Comparison of ENCODE assay signal across 9 cellular contexts in the genomic region with DNA sequence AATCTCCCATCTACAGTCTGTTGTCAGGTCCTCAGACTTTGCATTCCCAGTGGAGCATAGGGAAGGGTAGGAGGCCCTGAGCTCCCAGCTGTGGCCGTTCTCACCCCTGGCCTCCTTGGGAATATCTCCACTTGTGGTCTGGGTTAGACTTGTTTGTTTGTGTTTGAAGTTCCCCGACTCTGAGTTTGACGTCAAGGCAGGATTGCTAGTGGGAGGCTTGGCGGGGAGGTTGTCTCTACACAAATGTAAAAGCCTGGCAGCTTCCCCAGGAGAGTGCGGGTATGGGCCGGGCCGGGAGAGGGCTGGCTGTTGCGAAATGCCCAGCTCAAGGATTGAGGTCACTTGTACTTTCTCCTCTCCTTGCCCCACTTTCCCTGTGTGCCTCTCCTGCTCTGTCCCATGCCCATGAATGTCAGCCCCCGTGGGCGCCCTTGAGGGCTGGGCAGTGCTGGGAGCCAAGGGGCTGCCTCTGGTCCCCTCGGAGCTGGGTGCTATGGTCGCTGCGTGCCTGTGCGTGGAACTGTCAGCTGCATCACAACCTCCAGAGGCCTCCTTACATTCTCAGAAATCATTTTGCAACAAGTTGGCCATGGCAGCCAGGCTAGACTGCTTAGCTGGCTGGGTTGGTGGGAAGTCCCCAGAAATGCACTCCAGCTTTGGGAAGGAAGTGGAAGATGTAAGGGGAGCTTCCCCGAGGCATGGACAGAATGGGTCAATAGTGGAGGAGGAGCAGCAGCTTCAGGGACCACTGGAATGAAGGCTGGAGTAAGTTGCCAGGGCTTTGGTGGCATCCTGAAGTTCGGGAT.
DNase-seq lines count a peak whose midpoint lies in the region; ATAC-seq and TF ChIP-seq lines count a peak whose summit lies in the region.
"Had no signal": no experiment of that assay in that cellular context is flagged by ENCODE, and none has a peak within 500 bp of the region (broad histone marks: within the 10 kb centered on the region; RNA-seq: fewer than 3 reads in every experiment).

No MANE protein-coding gene starts in this region.

- H3K27me3 ChIP-seq in lower lobe of right lung (ENCODE audit: low read depth) (no peaks in the 10 kb centered on the region), transverse colon (no peaks in the 10 kb centered on the region)

- intact Hi-C loops in lower lobe of right lung (cut with DNase I) (no loop called here), transverse colon (cut with DNase I; ENCODE audit: low total_unique reads) (no loop called here)

- WGBS in transverse colon (ENCODE audit: low coverage in 1 of 2), 2 donors: 46% methylated on average over 16 of the region's 16 CpGs; no CpG with 5 or more reads in 1 of the 2 donors

- H3K4me3 Mint-ChIP-seq in T-helper 1 cell treated with Interleukin-12 subunit alpha and Interleukin-12 subunit beta and Interleukin-4 antibody, amounts not matched to agents 30 μg/mL and 1 μg/mL, for 36 hours: peak overlapping the region; percentile 61
- H3K4me3 Mint-ChIP-seq in T-helper 2 cell treated with Interferon-gamma antibody and Interleukin-4, amounts not matched to agents 5 μg/mL and 100 μg/mL, for 36 hours: no peak overlapping the region

- peak; percentile 80 for TF ChIP-seq EP300 in transverse colon (IDR thresholded peaks at IDR 0.05; ENCODE audit: low read depth)

- H3K27ac Mint-ChIP-seq in T-helper 1 cell treated with Interleukin-12 subunit alpha and Interleukin-12 subunit beta and Interleukin-4 antibody, amounts not matched to agents 30 μg/mL and 1 μg/mL, for 36 hours: peak overlapping the region; percentile 64
- H3K27ac Mint-ChIP-seq in T-helper 2 cell treated with Interferon-gamma antibody and Interleukin-4, amounts not matched to agents 5 μg/mL and 100 μg/mL, for 36 hours: no peak overlapping the region

- H3K36me3 ChIP-seq in lower lobe of right lung: no peaks in the 10 kb centered on the region
- H3K36me3 ChIP-seq in transverse colon: no peaks in the 10 kb centered on the region

- no peak for TF ChIP-seq CTCF in lower lobe of right lung (IDR thresholded peaks at IDR 0.05)
- no peak for TF ChIP-seq CTCF in transverse colon (IDR thresholded peaks at IDR 0.05)

- H3K27ac ChIP-seq in lower lobe of right lung: peak overlapping the region; percentile 84
- H3K27ac ChIP-seq in transverse colon: peak overlapping the region; percentile 64 to 85 (median 73)

- no peaks in the 10 kb centered on the region for H3K9me3 Mint-ChIP-seq in T-helper 1 cell treated with Interleukin-12 subunit alpha and Interleukin-12 subunit beta and Interleukin-4 antibody, amounts not matched to agents 30 μg/mL and 1 μg/mL, for 36 hours
- H3K9me3 Mint-ChIP-seq in T-helper 2 cell treated with Interferon-gamma antibody and Interleukin-4, amounts not matched to agents 5 μg/mL and 100 μg/mL, for 36 hours: no peaks in the 10 kb centered on the region
- H3K9me3 Mint-ChIP-seq: stimulated activated naive CD8-positive, alpha-beta T cell treated with anti-CD3 and anti-CD28 coated beads, Interleukin-15, amount 100 ng/mL, for 72 hours had no signal

- H3K9me3 ChIP-seq in lower lobe of right lung (no peaks in the 10 kb centered on the region), transverse colon (no peaks in the 10 kb centered on the region)

- no peak for DNase-seq in T-helper 1 cell
- peak; percentile 6 for DNase-seq in cerebellar cortex (ENCODE audit: low spot score)
- peak; percentile 94 for DNase-seq in lower lobe of right lung
- DNase-seq in transverse colon: peak; percentile 85
- no peak for DNase-seq in T-helper 2 cell treated with Interferon-gamma antibody and Interleukin-4, amounts not matched to agents 5 μg/mL and 100 μg/mL, for 36 hours (ENCODE audit: low spot score)
- DNase-seq in GM19240 (ENCODE audit: insufficient read length, low spot score): no peak
- DNase-seq: stimulated activated naive CD8-positive, alpha-beta T cell treated with anti-CD3 and anti-CD28 coated beads, Interleukin-15, amount 100 ng/mL, for 72 hours had no signal

- H3K27me3 Mint-ChIP-seq in T-helper 1 cell treated with Interleukin-12 subunit alpha and Interleukin-12 subunit beta and Interleukin-4 antibody, amounts not matched to agents 30 μg/mL and 1 μg/mL, for 36 hours (ENCODE audit: low read depth): no peaks in the 10 kb centered on the region
- no peaks in the 10 kb centered on the region for H3K27me3 Mint-ChIP-seq in T-helper 2 cell treated with Interferon-gamma antibody and Interleukin-4, amounts not matched to agents 5 μg/mL and 100 μg/mL, for 36 hours (ENCODE audit: low read depth)
- H3K27me3 Mint-ChIP-seq: stimulated activated naive CD8-positive, alpha-beta T cell treated with anti-CD3 and anti-CD28 coated beads, Interleukin-15, amount 100 ng/mL, for 72 hours had no signal

- peaks cover 7% of the 10 kb centered on the region for H3K36me3 Mint-ChIP-seq in T-helper 1 cell treated with Interleukin-12 subunit alpha and Interleukin-12 subunit beta and Interleukin-4 antibody, amounts not matched to agents 30 μg/mL and 1 μg/mL, for 36 hours (ENCODE audit: low read depth)
- no peaks in the 10 kb centered on the region for H3K36me3 Mint-ChIP-seq in T-helper 2 cell treated with Interferon-gamma antibody and Interleukin-4, amounts not matched to agents 5 μg/mL and 100 μg/mL, for 36 hours (ENCODE audit: low read depth)

- TF ChIP-seq POLR2A in transverse colon (IDR thresholded peaks at IDR 0.05): no peak

- in situ Hi-C loops in transverse colon (cut with MboI; ENCODE audit: low pct_ligation_motif_present in 1 of 4, low pct_unique_long_range_greater_than_20kb in 1 of 4, low sequenced_read_pairs in 3 of 4): loop anchor here in 1 of 4 donors (25.0 kb wide), 1 partner anchor 178 kb away; no protein-coding TSS in a partner anchor

- H3K4me3 ChIP-seq in lower lobe of right lung (no peak overlapping the region), transverse colon (no peak overlapping the region)

- peaks cover 81% of the 10 kb centered on the region for H3K4me1 Mint-ChIP-seq in T-helper 1 cell treated with Interleukin-12 subunit alpha and Interleukin-12 subunit beta and Interleukin-4 antibody, amounts not matched to agents 30 μg/mL and 1 μg/mL, for 36 hours (ENCODE audit: low read depth)
- peaks cover 72% of the 10 kb centered on the region for H3K4me1 Mint-ChIP-seq in T-helper 2 cell treated with Interferon-gamma antibody and Interleukin-4, amounts not matched to agents 5 μg/mL and 100 μg/mL, for 36 hours (ENCODE audit: low read depth)

- H3K4me1 ChIP-seq in lower lobe of right lung: peaks cover 66% of the 10 kb centered on the region
- peaks cover 31 to 58% (median 38%) of the 10 kb centered on the region in 4 donors for H3K4me1 ChIP-seq in transverse colon

- ATAC-seq in lower lobe of right lung: peak; percentile 95
- ATAC-seq in GM18520 (IDR thresholded peaks at IDR 0.05; ENCODE audit: unreplicated experiment): no peak
- ATAC-seq: stimulated activated naive CD8-positive, alpha-beta T cell treated with anti-CD3 and anti-CD28 coated beads, Interleukin-15, amount 100 ng/mL, for 72 hours had no signal

Comparison
In these comparisons a context has a peak if more than half of its experiments do, and no peak if none do; other contexts are left out.
1. DNase-seq: peak in cerebellar cortex (single experiment), lower lobe of right lung (single experiment) and transverse colon (single experiment); none in T-helper 1 cell (0 of 5), T-helper 2 cell treated with Interferon-gamma antibody and Interleukin-4, amounts not matched to agents 5 μg/mL and 100 μg/mL, for 36 hours (single experiment) and GM19240 (single experiment).